Comparison of ENCODE assay signal across 7 cellular contexts in the genomic region with DNA sequence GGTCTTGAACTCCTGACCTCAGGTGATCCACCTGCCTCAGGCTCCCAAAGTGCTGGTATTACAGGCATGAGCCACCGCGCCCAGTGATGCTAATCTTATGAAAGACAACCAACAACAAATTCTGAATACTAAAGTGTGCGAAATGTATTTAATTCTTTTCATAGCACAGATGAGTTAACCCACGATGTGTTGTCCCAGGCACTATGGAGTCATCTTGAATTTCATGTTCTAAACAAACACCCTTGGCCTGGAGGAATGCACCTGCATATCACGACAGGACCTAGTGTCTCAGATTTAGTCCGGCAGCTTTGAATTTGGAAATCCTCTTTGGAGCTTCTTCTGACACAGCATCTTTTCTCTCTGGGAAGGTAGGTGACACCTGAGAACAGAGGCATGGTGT. TPM values are rescaled to one million over a fixed set of nuclear protein-coding genes. Genes with fewer than 3 reads are reported as not detected.
"Had no signal": no experiment of that assay in that cellular context is flagged by ENCODE, and none has a peak within 500 bp of the region (broad histone marks: within the 10 kb centered on the region; RNA-seq: fewer than 3 reads in every experiment).

No MANE protein-coding gene starts in this region.

- H3K27ac ChIP-seq: GM23248 had no signal

- ATAC-seq: K562 had no signal

- H3K4me3 ChIP-seq: GM23248, K562 had no signal

- DNase-seq: GM23248, GOT3, H9, HCEC 1CT, IMR-90 had no signal

RNA-seq across cellular contexts. Expression of a gene that starts 16.2 kb away (rescaled TPM):
- total RNA-seq: GM23248, H9, HT-29, IMR-90, K562 had no signal
- polyA plus RNA-seq: GM23248, IMR-90, K562 had no signal
